In the genomic region with DNA sequence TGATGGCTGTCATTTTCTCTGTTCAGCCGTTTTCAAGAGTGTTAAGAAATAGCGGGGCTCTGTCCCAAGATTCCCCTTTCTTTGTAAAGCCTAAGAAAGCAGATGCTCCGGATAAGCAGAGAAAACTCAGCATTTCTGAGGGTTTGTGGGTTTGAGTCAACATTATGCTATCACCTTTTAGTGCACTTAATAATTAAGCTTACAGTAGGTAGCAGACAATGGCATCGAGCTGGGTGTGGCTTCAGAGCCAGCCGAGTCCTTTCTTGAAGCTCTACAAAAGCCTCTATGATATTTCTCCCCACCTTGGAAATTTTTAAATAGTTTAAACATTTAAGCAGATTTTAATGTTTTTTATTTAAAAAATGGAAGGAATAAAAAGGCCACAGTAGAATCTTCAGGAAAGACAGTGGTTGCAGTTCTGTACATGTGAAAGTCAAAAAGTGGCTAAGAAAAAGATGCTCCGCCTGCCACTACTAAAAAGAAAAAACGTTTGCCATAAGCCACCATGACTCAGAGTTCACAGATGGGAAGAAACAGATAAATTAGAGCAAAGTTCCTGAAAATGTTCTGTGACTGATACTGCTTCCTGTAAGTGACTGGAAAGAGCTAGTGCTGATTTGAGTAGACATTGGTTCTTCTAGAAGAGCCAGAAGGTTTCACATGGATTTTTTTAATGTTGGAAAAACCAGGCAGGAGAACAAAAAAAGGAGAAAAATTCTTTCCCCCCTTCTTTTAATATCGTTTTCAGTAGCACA, we compare ENCODE assay signal across 11 cellular contexts.
DNase-seq lines count a peak whose midpoint lies in the region; ATAC-seq and TF ChIP-seq lines count a peak whose summit lies in the region.
"Had no signal": no experiment of that assay in that cellular context is flagged by ENCODE, and none has a peak within 500 bp of the region (broad histone marks: within the 10 kb centered on the region; RNA-seq: fewer than 3 reads in every experiment).

No MANE protein-coding gene starts in this region.

- TF ChIP-seq CTCF in right atrium auricular region (IDR thresholded peaks at IDR 0.05), result no peak
- TF ChIP-seq CTCF in kidney epithelial cell (IDR thresholded peaks at IDR 0.05; ENCODE audit: insufficient read depth, low read length, poor library complexity, severe bottlenecking), result no peak
- no peak for TF ChIP-seq CTCF in upper lobe of right lung (IDR thresholded peaks at IDR 0.05)

- intact Hi-C loops in Right ventricle myocardium inferior (cut with DNase I), result no loop called here
- intact Hi-C loops in upper lobe of right lung (cut with DNase I), result no loop called here

- H3K27me3 ChIP-seq in right atrium auricular region (no peaks in the 10 kb centered on the region), adipocyte (replicated peaks; ENCODE audit: control insufficient read depth, insufficient read depth, low read length) (no peaks in the 10 kb centered on the region), kidney epithelial cell (ENCODE audit: control insufficient read depth, insufficient read depth, low read length) (no peaks in the 10 kb centered on the region), upper lobe of right lung (no peaks in the 10 kb centered on the region)
- H3K27me3 ChIP-seq: foreskin keratinocyte had no signal

- no peak for DNase-seq in Right ventricle myocardium inferior (ENCODE audit: missing footprints)
- no peak for DNase-seq in right atrium auricular region (ENCODE audit: low spot score)
- peak; percentile 69 for DNase-seq in adipocyte (ENCODE audit: low read depth)
- peak; percentile 66 for DNase-seq in kidney epithelial cell (ENCODE audit: low read depth)
- DNase-seq in upper lobe of right lung, result no peak
- DNase-seq in inferior parietal cortex (ENCODE audit: extremely low spot score), result no peak
- no peak for DNase-seq in cortex of kidney (lab: John Stamatoyannopoulos, UW)
- DNase-seq: foreskin keratinocyte, H9, NCI-H2171 had no signal

- H3K27ac ChIP-seq in right atrium auricular region (peak overlapping the region in 1 of 2 donors; percentile 6), upper lobe of right lung (no peak overlapping the region)
- H3K27ac ChIP-seq: foreskin keratinocyte had no signal

- peak overlapping the region; percentile 44 for H3K9ac ChIP-seq in adipocyte (ENCODE audit: low read length)

- H3K36me3 ChIP-seq in right atrium auricular region (no peaks in the 10 kb centered on the region), adipocyte (ENCODE audit: control insufficient read depth, insufficient read depth, low read length, severe bottlenecking) (no peaks in the 10 kb centered on the region), kidney epithelial cell (ENCODE audit: control insufficient read depth, insufficient read depth, low read length) (no peaks in the 10 kb centered on the region), upper lobe of right lung (no peaks in the 10 kb centered on the region)

- H3K4me1 ChIP-seq in right atrium auricular region, result peaks cover 0 to 5% of the 10 kb centered on the region in 2 donors
- H3K4me1 ChIP-seq in adipocyte (ENCODE audit: control insufficient read depth, insufficient read depth, low read length), result peaks cover 59% of the 10 kb centered on the region
- H3K4me1 ChIP-seq in upper lobe of right lung, result peaks cover 17% of the 10 kb centered on the region
- H3K4me1 ChIP-seq: foreskin keratinocyte had no signal

- H3K9me3 ChIP-seq in right atrium auricular region (no peaks in the 10 kb centered on the region), adipocyte (ENCODE audit: control insufficient read depth, low read length) (no peaks in the 10 kb centered on the region), upper lobe of right lung (no peaks in the 10 kb centered on the region)

- H3K4me3 ChIP-seq in right atrium auricular region (no peak overlapping the region), adipocyte (ENCODE audit: low read length) (no peak overlapping the region), kidney epithelial cell (ENCODE audit: low read depth, low read length) (no peak overlapping the region), upper lobe of right lung (no peak overlapping the region)

- peak; percentile 68 for ATAC-seq in Right ventricle myocardium inferior
- ATAC-seq in upper lobe of right lung, result peak; percentile 58
- no peak for ATAC-seq in GM19467 (IDR thresholded peaks at IDR 0.05; ENCODE audit: unreplicated experiment)
- ATAC-seq: foreskin keratinocyte had no signal

Comparison
In these comparisons a context has a peak if more than half of its experiments do, and no peak if none do; other contexts are left out.
1. DNase-seq: peak in adipocyte (single experiment) and kidney epithelial cell (single experiment); none in Right ventricle myocardium inferior (single experiment), right atrium auricular region (single experiment), upper lobe of right lung (single experiment), inferior parietal cortex (single experiment) and cortex of kidney (single experiment).